Comparison of ENCODE assay signal across 10 cellular contexts in the genomic region with DNA sequence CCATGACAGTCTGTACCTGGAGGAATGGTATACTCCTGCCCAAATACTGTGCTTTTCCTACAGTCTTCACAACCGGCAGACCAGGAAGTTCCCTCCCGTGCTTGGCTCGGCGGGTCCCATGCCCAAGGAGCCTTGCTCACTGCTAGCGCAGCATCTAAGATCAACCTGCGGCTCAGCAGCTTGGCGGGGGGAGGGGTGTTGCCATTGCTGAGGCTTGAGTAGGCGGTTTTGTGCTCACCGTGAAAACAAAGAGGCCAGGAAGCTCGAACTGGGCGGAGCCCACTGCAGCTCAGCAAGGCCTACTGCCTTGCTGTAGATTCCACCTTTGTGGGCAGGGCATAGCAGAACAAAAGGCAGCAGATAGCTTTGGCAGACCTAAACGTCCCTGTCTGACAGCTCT.
DNase-seq lines count a peak whose midpoint lies in the region; ATAC-seq lines count a peak whose summit lies in the region.
"Had no signal": no experiment of that assay in that cellular context is flagged by ENCODE, and none has a peak within 500 bp of the region (broad histone marks: within the 10 kb centered on the region; RNA-seq: fewer than 3 reads in every experiment).

No MANE protein-coding gene starts in this region.

- POLR2A ChIA-PET in naive thymus-derived CD8-positive, alpha-beta T cell (lab: Charles Lee) = interaction anchor here (0.7 kb wide), 1 partner anchor 426 kb away, joined by 4 read pairs; no protein-coding TSS in a partner anchor

- H3K36me3 Mint-ChIP-seq in activated T-helper 1 cell treated with anti-CD3 and anti-CD28 coated beads, Interleukin-12 subunit alpha, Interleukin-12 subunit beta, Interleukin-2, Interleukin-4 antibody, amounts not matched to agents 30 ng/mL and 10 ng/mL and 1 ng/mL, durations not matched to agents 14 hours and 24 hours and 36 hours (ENCODE audit: low read depth) = peaks cover 4% of the 10 kb centered on the region
- peaks cover 0 to 9% (median 5%) of the 10 kb centered on the region in 3 donors for H3K36me3 Mint-ChIP-seq in naive thymus-derived CD8-positive, alpha-beta T cell

- ATAC-seq in naive thymus-derived CD8-positive, alpha-beta T cell = peak; percentile 72
- ATAC-seq in GM21786 (IDR thresholded peaks at IDR 0.05; ENCODE audit: unreplicated experiment) (no peak), GM21723 (IDR thresholded peaks at IDR 0.05; ENCODE audit: unreplicated experiment) (no peak)

- no peaks in the 10 kb centered on the region for H3K27me3 Mint-ChIP-seq in activated T-helper 1 cell treated with anti-CD3 and anti-CD28 coated beads, Interleukin-12 subunit alpha, Interleukin-12 subunit beta, Interleukin-2, Interleukin-4 antibody, amounts not matched to agents 30 ng/mL and 10 ng/mL and 1 ng/mL, durations not matched to agents 14 hours and 24 hours and 36 hours (ENCODE audit: insufficient read depth)
- H3K27me3 Mint-ChIP-seq in naive thymus-derived CD8-positive, alpha-beta T cell = peaks cover 0 to 7% (median 0%) of the 10 kb centered on the region in 5 donors

- intact Hi-C loops in activated T-helper 1 cell treated with anti-CD3 and anti-CD28 coated beads, Interleukin-12 subunit alpha, Interleukin-12 subunit beta, Interleukin-2, Interleukin-4 antibody, amounts not matched to agents 30 ng/mL and 10 ng/mL and 1 ng/mL, durations not matched to agents 14 hours and 24 hours and 36 hours (cut with micrococcal nuclease) = loop anchor here (5.0 kb wide), 1 partner anchor 304 kb away; no protein-coding TSS in a partner anchor

- H3K4me1 Mint-ChIP-seq in activated T-helper 1 cell treated with anti-CD3 and anti-CD28 coated beads, Interleukin-12 subunit alpha, Interleukin-12 subunit beta, Interleukin-2, Interleukin-4 antibody, amounts not matched to agents 30 ng/mL and 10 ng/mL and 1 ng/mL, durations not matched to agents 14 hours and 24 hours and 36 hours (ENCODE audit: low read depth) = peaks cover 27% of the 10 kb centered on the region
- peaks cover 6 to 22% (median 11%) of the 10 kb centered on the region in 4 donors for H3K4me1 Mint-ChIP-seq in naive thymus-derived CD8-positive, alpha-beta T cell
- H3K4me1 Mint-ChIP-seq: naive B cell had no signal

- peak overlapping the region; percentile 8 for H3K27ac Mint-ChIP-seq in activated T-helper 1 cell treated with anti-CD3 and anti-CD28 coated beads, Interleukin-12 subunit alpha, Interleukin-12 subunit beta, Interleukin-2, Interleukin-4 antibody, amounts not matched to agents 30 ng/mL and 10 ng/mL and 1 ng/mL, durations not matched to agents 14 hours and 24 hours and 36 hours
- H3K27ac Mint-ChIP-seq in naive thymus-derived CD8-positive, alpha-beta T cell = peak overlapping the region; percentile 40 to 82 (median 62)
- H3K27ac Mint-ChIP-seq: naive B cell had no signal

- peak; percentile 39 for DNase-seq in activated CD4-positive, CD25-positive, alpha-beta regulatory T cell treated with anti-CD3 and anti-CD28 coated beads, Interleukin-2, amount 50 U/mL, for 72 hours
- peak; percentile 50 for DNase-seq in activated T-helper 1 cell treated with anti-CD3 and anti-CD28 coated beads, Interleukin-12 subunit alpha, Interleukin-12 subunit beta, Interleukin-2, Interleukin-4 antibody, amounts not matched to agents 30 ng/mL and 10 ng/mL and 1 ng/mL, durations not matched to agents 14 hours and 24 hours and 36 hours (ENCODE audit: low spot score)
- peak; percentile 3 to 70 (median 39) for DNase-seq in naive thymus-derived CD8-positive, alpha-beta T cell
- DNase-seq in stimulated activated CD8-positive, alpha-beta memory T cell treated with anti-CD3 and anti-CD28 coated beads, Interleukin-7, amount 100 ng/mL, for 48 hours (ENCODE audit: extremely low read depth in 1 of 2, low read depth in 1 of 2) = peak; percentile 25 to 37
- DNase-seq in NCI-H510A (lab: John Stamatoyannopoulos, UW) (no peak), HT-29 (ENCODE audit: low spot score) (no peak)
- DNase-seq: naive B cell, NCI-H446 had no signal

- peaks cover 20% of the 10 kb centered on the region for H3K9me3 Mint-ChIP-seq in activated T-helper 1 cell treated with anti-CD3 and anti-CD28 coated beads, Interleukin-12 subunit alpha, Interleukin-12 subunit beta, Interleukin-2, Interleukin-4 antibody, amounts not matched to agents 30 ng/mL and 10 ng/mL and 1 ng/mL, durations not matched to agents 14 hours and 24 hours and 36 hours
- peaks cover 0 to 56% (median 0%) of the 10 kb centered on the region in 9 donors for H3K9me3 Mint-ChIP-seq in naive thymus-derived CD8-positive, alpha-beta T cell

- H3K4me3 Mint-ChIP-seq in activated T-helper 1 cell treated with anti-CD3 and anti-CD28 coated beads, Interleukin-12 subunit alpha, Interleukin-12 subunit beta, Interleukin-2, Interleukin-4 antibody, amounts not matched to agents 30 ng/mL and 10 ng/mL and 1 ng/mL, durations not matched to agents 14 hours and 24 hours and 36 hours = no peak overlapping the region
- peak overlapping the region in 8 of 10 donors; percentile 7 to 64 (median 38) for H3K4me3 Mint-ChIP-seq in naive thymus-derived CD8-positive, alpha-beta T cell
- H3K4me3 Mint-ChIP-seq: naive B cell had no signal

Comparison
In these comparisons a context has a peak if more than half of its experiments do, and no peak if none do; other contexts are left out.
1. DNase-seq: peak in activated CD4-positive, CD25-positive, alpha-beta regulatory T cell treated with anti-CD3 and anti-CD28 coated beads, Interleukin-2, amount 50 U/mL, for 72 hours (single experiment), activated T-helper 1 cell treated with anti-CD3 and anti-CD28 coated beads, Interleukin-12 subunit alpha, Interleukin-12 subunit beta, Interleukin-2, Interleukin-4 antibody, amounts not matched to agents 30 ng/mL and 10 ng/mL and 1 ng/mL, durations not matched to agents 14 hours and 24 hours and 36 hours (single experiment), naive thymus-derived CD8-positive, alpha-beta T cell (10 of 10) and stimulated activated CD8-positive, alpha-beta memory T cell treated with anti-CD3 and anti-CD28 coated beads, Interleukin-7, amount 100 ng/mL, for 48 hours (2 of 2); none in NCI-H510A (single experiment) and HT-29 (single experiment).
2. ATAC-seq: peak in naive thymus-derived CD8-positive, alpha-beta T cell (2 of 2); none in GM21786 (single experiment) and GM21723 (single experiment).